ENCODE assay signal across 10 cellular contexts in the genomic region with DNA sequence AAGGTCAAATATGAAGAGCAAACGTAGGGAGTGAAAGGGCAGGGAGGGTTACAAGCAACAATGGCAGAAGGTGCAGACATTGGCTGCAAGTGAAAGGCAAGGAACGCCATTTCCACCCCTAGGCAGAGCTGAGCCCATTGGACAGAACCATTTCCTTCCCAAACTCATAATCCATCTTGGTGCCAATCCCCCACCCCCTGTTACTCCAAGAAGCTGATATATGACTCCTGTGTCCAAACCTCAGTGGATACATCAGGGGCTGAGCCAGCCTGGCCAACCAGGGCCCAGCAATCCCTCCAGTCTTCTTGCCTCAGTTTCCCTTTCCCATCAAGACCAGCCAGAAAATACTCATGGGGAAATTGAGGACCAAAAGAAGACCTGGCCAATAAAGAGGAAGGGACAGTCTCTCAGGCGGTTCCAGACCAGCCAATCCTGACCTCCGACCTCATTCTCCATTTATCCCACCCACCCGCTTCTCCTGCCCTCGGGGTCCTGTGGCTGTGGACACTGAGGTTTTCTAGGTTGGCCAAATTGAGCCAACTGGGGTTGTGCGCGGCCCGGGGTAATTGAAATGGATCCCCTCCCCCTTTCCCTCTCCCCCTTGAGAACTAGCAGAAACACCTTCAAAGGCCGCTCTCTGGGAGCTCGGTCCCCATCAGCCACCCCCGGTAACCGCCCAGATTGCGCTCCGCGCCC. TPM values are rescaled to one million over a fixed set of nuclear protein-coding genes. Genes with fewer than 3 reads are reported as not detected.
A peak's percentile ranks its signal among the peaks of the same experiment; 100 is the strongest.
DNase-seq lines count a peak whose midpoint lies in the region; ATAC-seq and TF ChIP-seq lines count a peak whose summit lies in the region.
"Had no signal": no experiment of that assay in that cellular context is flagged by ENCODE, and none has a peak within 500 bp of the region (broad histone marks: within the 10 kb centered on the region; RNA-seq: fewer than 3 reads in every experiment).

No MANE protein-coding gene starts in this region.

- peaks cover 0 to 6% (median 5%) of the 10 kb centered on the region in 3 donors for H3K27me3 Mint-ChIP-seq in CD14-positive monocyte (ENCODE audit: low read depth in 3 of 3)

- peak; percentile 23 for DNase-seq in CD14-positive monocyte (ENCODE audit: low spot score)
- DNase-seq in coronary artery (ENCODE audit: low spot score) = no peak
- peak; percentile 33 for DNase-seq in iPS-NIHi11 (ENCODE audit: low spot score)
- no peak for DNase-seq in retinal pigment epithelial cell (ENCODE audit: low read depth)
- DNase-seq in activated CD4-positive, alpha-beta T cell treated with anti-CD3 and anti-CD28 coated beads for 4 hours = no peak
- DNase-seq in mucosa of gallbladder (ENCODE audit: low spot score) = no peak
- no peak for DNase-seq in HuH-7 (ENCODE audit: low spot score)
- no peak for DNase-seq in omental fat pad (ENCODE audit: low spot score)
- DNase-seq: NCI-H2107 had no signal

- H3K4me3 Mint-ChIP-seq in CD14-positive monocyte = no peak overlapping the region

- H3K27ac Mint-ChIP-seq in CD14-positive monocyte = no peak overlapping the region

- H3K36me3 Mint-ChIP-seq in CD14-positive monocyte = no peaks in the 10 kb centered on the region

- H3K4me3 ChIP-seq in coronary artery (peak overlapping the region; percentile 78), retinal pigment epithelial cell (ENCODE audit: low read length) (peak overlapping the region; percentile 56)
- H3K4me3 ChIP-seq: SK-N-MC had no signal

- peaks cover 0 to 5% (median 0%) of the 10 kb centered on the region in 7 donors for H3K9me3 Mint-ChIP-seq in CD14-positive monocyte

- TF ChIP-seq CTCF in CD14-positive monocyte (IDR thresholded peaks at IDR 0.05) (no peak), coronary artery (IDR thresholded peaks at IDR 0.05) (no peak), retinal pigment epithelial cell (conservative IDR thresholded peaks at IDR 0.05; ENCODE audit: low read depth, low read length) (no peak), omental fat pad (IDR thresholded peaks at IDR 0.05) (no peak)

- no peak for ATAC-seq in omental fat pad (ENCODE audit: low FRiP score)

- intact Hi-C loops in CD14-positive monocyte (cut with micrococcal nuclease) = no loop called here

- H3K4me1 Mint-ChIP-seq in CD14-positive monocyte = no peaks in the 10 kb centered on the region

- H3K27ac ChIP-seq in coronary artery = peak overlapping the region; percentile 82 to 92
- H3K27ac ChIP-seq: SK-N-MC had no signal

RNA-seq across cellular contexts. Expression of a gene that starts 24.8 kb away (rescaled TPM):
- polyA plus RNA-seq in CD14-positive monocyte = 1 to 10 TPM in 1 of 2 donors, under 1 TPM in 1; 0.26 to 1.6 TPM
- 469 TPM for total RNA-seq in mucosa of gallbladder
- total RNA-seq in omental fat pad = 100 to 1,000 TPM; 135 to 453 (median 361) TPM

Comparison
In these comparisons a context has a peak if more than half of its experiments do, and no peak if none do; other contexts are left out.
1. DNase-seq: peak in CD14-positive monocyte (single experiment) and iPS-NIHi11 (single experiment); none in coronary artery (single experiment), retinal pigment epithelial cell (single experiment), activated CD4-positive, alpha-beta T cell treated with anti-CD3 and anti-CD28 coated beads for 4 hours (0 of 2), mucosa of gallbladder (single experiment), HuH-7 (single experiment) and omental fat pad (single experiment).